In genomic region chr11:829946-830294, GRCh38 we compare ENCODE assay signal across 8 cellular contexts. TPM values are rescaled to one million over a fixed set of nuclear protein-coding genes. Genes with fewer than 3 reads are reported as not detected.
A peak's percentile ranks its signal among the peaks of the same experiment; 100 is the strongest.
DNase-seq lines count a peak whose midpoint lies in the region; ATAC-seq and TF ChIP-seq lines count a peak whose summit lies in the region.

No MANE protein-coding gene starts in this region.

- peaks cover 43% of the 10 kb centered on the region for H3K4me1 ChIP-seq in ACC112 (ENCODE audit: control insufficient read depth, insufficient read depth, low read length, unreplicated experiment)

- peak overlapping the region; percentile 62 for H3K4me3 ChIP-seq in ACC112 (ENCODE audit: low read depth, low read length)
- peak overlapping the region in 52 of 59 donors; percentile 4 to 61 (median 34) for H3K4me3 ChIP-seq in dorsolateral prefrontal cortex

- ATAC-seq in HG03175 (IDR thresholded peaks at IDR 0.05; ENCODE audit: unreplicated experiment) (peak; percentile 4), natural killer cell (peak in 1 of 3 donors; percentile 5), HG03469 (IDR thresholded peaks at IDR 0.05; ENCODE audit: unreplicated experiment) (no peak), HG02870 (IDR thresholded peaks at IDR 0.05; ENCODE audit: unreplicated experiment) (no peak), HG02973 (IDR thresholded peaks at IDR 0.05; ENCODE audit: unreplicated experiment) (no peak)

- H3K4me3 Mint-ChIP-seq in natural killer cell = peak overlapping the region; percentile 72

- H2AFZ ChIP-seq in ACC112 (ENCODE audit: low read length, unreplicated experiment) = no peak overlapping the region

- no peaks in the 10 kb centered on the region for H3K36me3 Mint-ChIP-seq in natural killer cell

- H3K27me3 ChIP-seq in ACC112 (ENCODE audit: insufficient read depth, low read length) (peaks cover 10% of the 10 kb centered on the region; the same call in 1 of the 2 replicates), dorsolateral prefrontal cortex (peaks cover 0 to 87% (median 42%) of the 10 kb centered on the region in 45 donors)

- H3K36me3 ChIP-seq in ACC112 (ENCODE audit: insufficient read depth, low read length) = 0 out of 2 replicates have a peak, but pooled peaks cover 6% of the 10 kb centered on the region

- H3K79me2 ChIP-seq in ACC112 (ENCODE audit: control insufficient read depth, insufficient read depth, low read length, unreplicated experiment) = peaks cover 7% of the 10 kb centered on the region

- intact Hi-C loops in dorsolateral prefrontal cortex (cut with DNase I) = no loop called here
- intact Hi-C loops in natural killer cell (cut with micrococcal nuclease) = no loop called here

- H3K27me3 Mint-ChIP-seq in natural killer cell (ENCODE audit: low read depth in 2 of 2) = peaks cover 8 to 35% of the 10 kb centered on the region in 2 donors

- DNase-seq in dorsolateral prefrontal cortex (no peak), natural killer cell (no peak), GM19238 (ENCODE audit: insufficient read length, low spot score) (no peak)

- no peaks in the 10 kb centered on the region for H3K9me3 Mint-ChIP-seq in natural killer cell

- peaks cover 0 to 37% of the 10 kb centered on the region in 2 donors for H3K4me1 Mint-ChIP-seq in natural killer cell

- TF ChIP-seq CTCF in dorsolateral prefrontal cortex (IDR thresholded peaks at IDR 0.05 in 54 of 56, conservative IDR thresholded peaks at IDR 0.05 in 2 of 56; ENCODE audit: low read depth in 1 of 56, partially characterized antibody in 56 of 56) (no peak), natural killer cell (IDR thresholded peaks at IDR 0.05) (no peak)

- H3K27ac ChIP-seq in ACC112 (ENCODE audit: low read depth, low read length) = no peak overlapping the region
- peak overlapping the region in 5 of 59 donors; percentile 24 to 68 (median 27) for H3K27ac ChIP-seq in dorsolateral prefrontal cortex

- H3K27ac Mint-ChIP-seq in natural killer cell = no peak overlapping the region

RNA-seq across cellular contexts. Expression of gene CRACR2B, which starts 2.2 kb away (rescaled TPM):
- total RNA-seq in dorsolateral prefrontal cortex (1 to 10 TPM in 114 of 120 experiments, under 1 TPM in 6; 0.59 to 7.9 (median 2.4) TPM), natural killer cell (10 to 100 TPM in 1 of 3 donors, 1 to 10 TPM in 2; 3.4 to 10.1 (median 3.8) TPM)

RNA-seq across cellular contexts. Expression of gene CD151, which starts 2.8 kb away (rescaled TPM):
- 100 to 1,000 TPM in 1 of 120 experiments, 10 to 100 TPM in 119; 20.0 to 110 (median 44.8) TPM for total RNA-seq in dorsolateral prefrontal cortex
- 10 to 100 TPM; 40.9 to 68.3 (median 52.9) TPM for total RNA-seq in natural killer cell

RNA-seq across cellular contexts. Expression of gene PNPLA2, which starts 11.2 kb away (rescaled TPM):
- total RNA-seq in dorsolateral prefrontal cortex (100 to 1,000 TPM in 4 of 120 experiments, 10 to 100 TPM in 116; 45.8 to 113 (median 69.3) TPM), natural killer cell (100 to 1,000 TPM; 184 to 218 (median 201) TPM)

RNA-seq across cellular contexts. Expression of gene POLR2L, which starts 12.4 kb away (rescaled TPM):
- total RNA-seq in dorsolateral prefrontal cortex (10 to 100 TPM; 37.4 to 86.4 (median 53.8) TPM), natural killer cell (10 to 100 TPM; 48.2 to 63.8 (median 61.2) TPM)

RNA-seq across cellular contexts. Expression of gene TSPAN4, which starts 12.7 kb away (rescaled TPM):
- 10 to 100 TPM in 76 of 120 experiments, 1 to 10 TPM in 44; 5.9 to 25.0 (median 10.9) TPM for total RNA-seq in dorsolateral prefrontal cortex
- 10 to 100 TPM; 11.2 to 18.6 (median 14.6) TPM for total RNA-seq in natural killer cell
